Comparison of ENCODE assay signal across 15 cellular contexts in the genomic region with DNA sequence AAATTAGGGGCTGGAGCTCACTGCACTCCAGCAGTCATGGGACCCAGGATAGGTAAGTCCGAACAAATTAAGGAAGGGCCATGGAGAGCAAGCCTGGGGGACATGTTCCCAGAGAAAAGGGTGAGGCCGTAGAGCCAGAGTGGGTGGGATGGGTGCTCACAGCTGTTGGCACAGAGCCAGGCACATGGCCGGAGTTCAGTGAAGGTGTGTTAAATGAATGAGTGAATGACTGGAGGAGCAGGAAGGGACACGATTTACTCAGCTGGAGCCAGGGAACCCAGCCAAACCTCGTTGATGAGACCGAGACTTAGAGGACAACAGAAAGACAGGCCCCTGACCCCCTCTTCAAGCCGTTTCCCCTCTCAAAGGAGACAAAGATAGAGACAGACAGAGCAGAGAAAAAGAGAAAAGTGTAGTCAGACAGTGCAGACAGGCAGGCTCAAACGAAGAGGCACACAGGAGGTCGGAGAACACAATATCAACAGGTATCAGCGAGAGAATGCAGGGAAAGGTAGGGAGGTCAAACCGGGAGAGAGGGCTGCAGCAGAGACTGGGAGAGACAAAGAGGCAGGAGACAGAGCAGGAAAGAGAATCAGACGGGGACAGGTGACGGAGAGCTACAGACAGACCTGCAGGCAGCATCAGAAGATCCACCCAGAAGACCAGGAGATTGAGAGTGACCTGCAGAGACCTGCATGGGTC. TPM values are rescaled to one million over a fixed set of nuclear protein-coding genes. Genes with fewer than 3 reads are reported as not detected.
DNase-seq lines count a peak whose midpoint lies in the region; TF ChIP-seq lines count a peak whose summit lies in the region.
"Had no signal": no experiment of that assay in that cellular context is flagged by ENCODE, and none has a peak within 500 bp of the region (broad histone marks: within the 10 kb centered on the region; RNA-seq: fewer than 3 reads in every experiment).

No MANE protein-coding gene starts in this region.

- CTCF ChIA-PET in HEK293 (lab: Yijun Ruan, JAX) (interaction anchor here (0.6 to 4.0 kb wide), 4 partner anchors 11 to 120 kb away, joined by 3 to 23 read pairs (median 12); no protein-coding TSS in a partner anchor), SK-N-SH (lab: Yijun Ruan, JAX) (interaction anchor here (7.4 to 25.0 kb wide), 3 partner anchors 9 to 93 kb away, joined by 76 to 1115 read pairs (median 630); a partner anchor contains a TSS)
- CTCF ChIA-PET in activated CD4-positive, alpha-beta memory T cell treated with anti-CD3 and anti-CD28 coated beads, Interleukin-2, amount 10 ng/mL, durations not matched to agents 7 days and 5 days (lab: Charles Lee): interaction anchor here (1.1 to 8.6 kb wide), 4 partner anchors 9 to 90 kb away, joined by 4 to 67 read pairs (median 8); no protein-coding TSS in a partner anchor

- H2AFZ ChIP-seq in SK-N-SH (ENCODE audit: low read depth): no peak overlapping the region

- H3K4me2 ChIP-seq in SK-N-SH: no peak overlapping the region

- 49% methylated on average over 13 of the region's 13 CpGs for WGBS in SK-N-SH (ENCODE audit: low lambda C conversion rate)

- H3F3A ChIP-seq in SK-N-SH (replicated peaks; ENCODE audit: insufficient read depth): no peaks in the 10 kb centered on the region

- H3K9ac ChIP-seq in skeletal muscle tissue (ENCODE audit: low read depth in 1 of 3, low read length in 3 of 3) (peak overlapping the region in 1 of 3 donors; percentile 68), SK-N-SH (no peak overlapping the region)

- TF ChIP-seq RAD21 in SK-N-SH (IDR thresholded peaks at IDR 0.05; ENCODE audit: low read length): no peak

- H3K4me3 ChIP-seq in HEK293 (ENCODE audit: low read depth, low read length) (no peak overlapping the region), skeletal muscle tissue (ENCODE audit: low read length in 3 of 3) (peak overlapping the region; percentile 54 to 66 (median 58)), SK-N-SH (ENCODE audit: low read depth in 2 of 2, low read length in 1 of 2) (no peak overlapping the region)

- H3K27ac ChIP-seq in HEK293 (ENCODE audit: extremely low read depth, low read depth, low read length) (no peak overlapping the region), layer of hippocampus (ENCODE audit: low read depth, low read length) (peak overlapping the region; percentile 64), skeletal muscle tissue (ENCODE audit: low read depth, low read length) (no peak overlapping the region), SK-N-SH (ENCODE audit: low read depth in 2 of 2, low read length in 1 of 2) (no peak overlapping the region)
- H3K27ac ChIP-seq: C4-2B had no signal

- DNase-seq in SHP77 (lab: John Stamatoyannopoulos, UW): peak; percentile 48 to 68
- DNase-seq in SK-N-SH: no peak
- DNase-seq in AML-193 (lab: John Stamatoyannopoulos, UW): no peak
- no peak for DNase-seq in dedifferentiated amniotic fluid mesenchymal stem cell (ENCODE audit: extremely low spot score)
- DNase-seq in activated CD4-positive, alpha-beta memory T cell treated with anti-CD3 and anti-CD28 coated beads, Interleukin-2, amount 10 ng/mL, durations not matched to agents 7 days and 5 days: no peak
- DNase-seq: activated CD4-positive, CD25-positive, alpha-beta regulatory T cell; activated T-cell treated with anti-CD3 and anti-CD28 coated beads, Interleukin-2, amount 50 U/mL, for 4 hours; effector CD4-positive, alpha-beta T cell; stimulated activated CD4-positive, alpha-beta T cell treated with anti-CD3 and anti-CD28 coated beads, Interleukin-4, amount 100 ng/mL, for 4 hours; stimulated activated naive CD4-positive, alpha-beta T cell treated with Interleukin-2 at 50 U/mL for 16 hours had no signal

- no peaks in the 10 kb centered on the region for H4K20me1 ChIP-seq in SK-N-SH (ENCODE audit: insufficient read depth)

- no peaks in the 10 kb centered on the region for H3K9me3 Mint-ChIP-seq in activated CD4-positive, alpha-beta memory T cell treated with anti-CD3 and anti-CD28 coated beads, Interleukin-2, amount 10 ng/mL, durations not matched to agents 7 days and 5 days
- H3K9me3 Mint-ChIP-seq: activated T-cell treated with anti-CD3 and anti-CD28 coated beads, Interleukin-2, amount 50 U/mL, for 4 hours had no signal

- TF ChIP-seq CTCF in HEK293 (tag by site-specific recombination; IDR thresholded peaks at IDR 0.05) (no peak), SK-N-SH (IDR thresholded peaks at IDR 0.05) (no peak)

- no peaks in the 10 kb centered on the region for H3K9me2 ChIP-seq in SK-N-SH

- TF ChIP-seq EP300 in SK-N-SH (IDR thresholded peaks at IDR 0.05; ENCODE audit: borderline replicate concordance in 1 of 2, low read depth in 1 of 2, low read length in 1 of 2): no peak

- peaks cover 18% of the 10 kb centered on the region for H3K27me3 Mint-ChIP-seq in activated CD4-positive, alpha-beta memory T cell treated with anti-CD3 and anti-CD28 coated beads, Interleukin-2, amount 10 ng/mL, durations not matched to agents 7 days and 5 days

- H3K27ac Mint-ChIP-seq in activated CD4-positive, alpha-beta memory T cell treated with anti-CD3 and anti-CD28 coated beads, Interleukin-2, amount 10 ng/mL, durations not matched to agents 7 days and 5 days: no peak overlapping the region

- no peaks in the 10 kb centered on the region for H3K27me3 ChIP-seq in layer of hippocampus (ENCODE audit: control insufficient read depth, insufficient read depth, low read length)
- peaks cover 0 to 15% (median 4%) of the 10 kb centered on the region in 3 donors for H3K27me3 ChIP-seq in skeletal muscle tissue (ENCODE audit: control insufficient read depth in 3 of 3, insufficient read depth in 3 of 3, low read length in 3 of 3)
- 0 out of 2 replicates have a peak, but pooled peaks cover 8% of the 10 kb centered on the region for H3K27me3 ChIP-seq in SK-N-SH (ENCODE audit: insufficient read depth)

- no peaks in the 10 kb centered on the region for H3K9me3 ChIP-seq in HEK293 (ENCODE audit: control insufficient read depth, insufficient read depth, low read depth, low read length)
- H3K9me3 ChIP-seq in skeletal muscle tissue (ENCODE audit: control insufficient read depth in 3 of 3, low read length in 3 of 3): no peaks in the 10 kb centered on the region
- H3K9me3 ChIP-seq in SK-N-SH: no peaks in the 10 kb centered on the region

- peaks cover 30% of the 10 kb centered on the region for H3K4me1 Mint-ChIP-seq in activated CD4-positive, alpha-beta memory T cell treated with anti-CD3 and anti-CD28 coated beads, Interleukin-2, amount 10 ng/mL, durations not matched to agents 7 days and 5 days

- no peak overlapping the region for H3K4me3 Mint-ChIP-seq in activated CD4-positive, alpha-beta memory T cell treated with anti-CD3 and anti-CD28 coated beads, Interleukin-2, amount 10 ng/mL, durations not matched to agents 7 days and 5 days
- H3K4me3 Mint-ChIP-seq: activated T-cell treated with anti-CD3 and anti-CD28 coated beads, Interleukin-2, amount 50 U/mL, for 4 hours had no signal

- no peaks in the 10 kb centered on the region for H3K79me2 ChIP-seq in SK-N-SH (ENCODE audit: insufficient read depth)

- POLR2A ChIA-PET in HEK293 (lab: Yijun Ruan, JAX): no interaction called here
- POLR2A ChIA-PET in SK-N-SH (lab: Yijun Ruan, JAX): no interaction called here
- POLR2A ChIA-PET in activated CD4-positive, alpha-beta memory T cell treated with anti-CD3 and anti-CD28 coated beads, Interleukin-2, amount 10 ng/mL, durations not matched to agents 7 days and 5 days (lab: Charles Lee): no interaction called here

- no peaks in the 10 kb centered on the region for H3K36me3 ChIP-seq in HEK293 (ENCODE audit: control insufficient read depth in 2 of 2, insufficient read depth in 1 of 2, low read length in 2 of 2)
- H3K36me3 ChIP-seq in skeletal muscle tissue (ENCODE audit: control insufficient read depth in 3 of 3, insufficient read depth in 3 of 3, low read length in 3 of 3): no peaks in the 10 kb centered on the region
- no peaks in the 10 kb centered on the region for H3K36me3 ChIP-seq in SK-N-SH (replicated peaks in 1 of 2; ENCODE audit: control insufficient read depth in 1 of 2, insufficient read depth in 2 of 2, low read length in 1 of 2)

- H3K4me1 ChIP-seq in HEK293 (ENCODE audit: control insufficient read depth, insufficient read depth, low read length) (no peaks in the 10 kb centered on the region), skeletal muscle tissue (ENCODE audit: control insufficient read depth in 3 of 3, insufficient read depth in 3 of 3, low read length in 3 of 3) (peaks cover 12 to 18% (median 15%) of the 10 kb centered on the region in 3 donors), SK-N-SH (ENCODE audit: control insufficient read depth in 1 of 2, insufficient read depth in 2 of 2, low read depth in 1 of 2, low read length in 1 of 2) (peaks cover 0 to 15% of the 10 kb centered on the region in 2 experiments; a peak in 1 of 4 replicates)

- H3K36me3 Mint-ChIP-seq in activated CD4-positive, alpha-beta memory T cell treated with anti-CD3 and anti-CD28 coated beads, Interleukin-2, amount 10 ng/mL, durations not matched to agents 7 days and 5 days (ENCODE audit: low read depth): no peaks in the 10 kb centered on the region

TF ChIP-seq in HEK293, 187 proteins besides CTCF, POLR2A, EP300 and RAD21:
- TF ChIP-seq ZNF707 (tag by site-specific recombination; IDR thresholded peaks at IDR 0.05): no peak
- peak; percentile 70 for TF ChIP-seq SCRT2 (tag by site-specific recombination; IDR thresholded peaks at IDR 0.05)
- TF ChIP-seq SCRT1 (tag by site-specific recombination; IDR thresholded peaks at IDR 0.05; ENCODE audit: borderline replicate concordance): peak; percentile 63

TF ChIP-seq in SK-N-SH, 30 proteins besides CTCF, POLR2A, EP300 and RAD21 (continues in another document):
- TF ChIP-seq FOXJ3 (CRISPR knock-in tag; IDR thresholded peaks at IDR 0.05): no peak
- no peak for TF ChIP-seq MEF2A (IDR thresholded peaks at IDR 0.05; ENCODE audit: borderline replicate concordance, low read depth)

RNA-seq across cellular contexts. Expression of a gene that starts 0.6 kb away (rescaled TPM):
- 9.4 TPM for total RNA-seq in skeletal muscle tissue
- 0.18 TPM in 1 of 2 replicates, not detected in the other for polyA plus RNA-seq in SK-N-SH (2012; rRNA removed)
- polyA plus RNA-seq in SK-N-SH (2012; cell fraction: cytosol; rRNA removed): 0.03 and 0.08 TPM in 2 replicates
- 0.04 and 0.15 TPM in 2 replicates for polyA plus RNA-seq in SK-N-SH (2012; cell fraction: nucleus; rRNA removed)
- under 1 TPM; 0.23 to 0.30 TPM for total RNA-seq in activated CD4-positive, alpha-beta memory T cell treated with anti-CD3 and anti-CD28 coated beads, Interleukin-2, amount 10 ng/mL, durations not matched to agents 7 days and 5 days

RNA-seq across cellular contexts. Expression of a gene that starts 54.8 kb away (rescaled TPM):
- total RNA-seq in skeletal muscle tissue: not detected
- polyA plus RNA-seq in SK-N-SH (2012; rRNA removed): not detected in 2 replicates
- not detected in 2 replicates for polyA plus RNA-seq in SK-N-SH (2012; cell fraction: cytosol; rRNA removed)
- polyA plus RNA-seq in SK-N-SH (2012; cell fraction: nucleus; rRNA removed): not detected in 2 replicates
- not detected for total RNA-seq in activated CD4-positive, alpha-beta memory T cell treated with anti-CD3 and anti-CD28 coated beads, Interleukin-2, amount 10 ng/mL, durations not matched to agents 7 days and 5 days
- total RNA-seq: activated T-cell treated with anti-CD3 and anti-CD28 coated beads, Interleukin-2, amount 50 U/mL, for 4 hours; posterior vena cava had no signal

Comparison
In these comparisons a context has a peak if more than half of its experiments do, and no peak if none do; other contexts are left out.
1. H3K4me3 ChIP-seq: peak in skeletal muscle tissue (3 of 3); none in HEK293 (single experiment) and SK-N-SH (0 of 2).
2. DNase-seq: peak in SHP77 (2 of 2); none in SK-N-SH (single experiment), AML-193 (0 of 2), dedifferentiated amniotic fluid mesenchymal stem cell (single experiment) and activated CD4-positive, alpha-beta memory T cell treated with anti-CD3 and anti-CD28 coated beads, Interleukin-2, amount 10 ng/mL, durations not matched to agents 7 days and 5 days (single experiment).